Comparison of ENCODE assay signal across 11 cellular contexts in genomic region chr7:152095771-152096170, GRCh38.
"Had no signal": no experiment of that assay in that cellular context is flagged by ENCODE, and none has a peak within 500 bp of the region (broad histone marks: within the 10 kb centered on the region; RNA-seq: fewer than 3 reads in every experiment).

No MANE protein-coding gene starts in this region.

- DNase-seq: GM23248, GOT3, H7, H9, HCEC 1CT, HFFc6 had no signal

- H3K4me3 ChIP-seq: GM23248, GM23338, HAP-1 had no signal

- H3K9me3 ChIP-seq: HAP-1 had no signal

- H3K4me1 ChIP-seq: HAP-1 had no signal

- H3K9me3 Mint-ChIP-seq: GM23338, H9, HFFc6 had no signal

- H3K4me1 Mint-ChIP-seq: GM23338 had no signal

- H3K4me3 Mint-ChIP-seq: GM23338, H9, HFFc6 had no signal

- H3K36me3 ChIP-seq: HAP-1 had no signal

- H3K27ac Mint-ChIP-seq: GM23338, H9, HFFc6 had no signal

- H3K9ac ChIP-seq: GM23248 had no signal

- ATAC-seq: GM23338, HCT116 had no signal

- FAIRE-seq: H1, H54 had no signal

- H3K27ac ChIP-seq: GM23248 had no signal
